In the genomic region with DNA sequence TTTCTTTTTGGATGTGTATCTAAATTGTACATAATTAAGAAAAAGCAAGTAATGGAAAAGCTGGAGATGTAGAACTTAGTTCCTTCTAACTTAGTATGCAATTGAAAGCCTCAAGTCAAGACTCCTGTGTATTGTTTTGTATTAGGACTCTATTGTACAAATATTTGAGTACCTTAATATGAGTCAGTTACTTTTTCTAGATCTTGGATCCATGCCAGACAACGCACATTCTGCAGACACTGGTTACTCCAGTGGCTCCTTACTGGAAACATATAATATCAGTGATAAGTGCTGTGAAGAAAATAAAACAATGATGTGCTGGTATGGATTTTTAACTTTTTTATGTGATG, we compare ENCODE assay signal across 8 cellular contexts. TPM values are rescaled to one million over a fixed set of nuclear protein-coding genes. Genes with fewer than 3 reads are reported as not detected.
A peak's percentile ranks its signal among the peaks of the same experiment; 100 is the strongest.
DNase-seq lines count a peak whose midpoint lies in the region; ATAC-seq and TF ChIP-seq lines count a peak whose summit lies in the region.

No MANE protein-coding gene starts in this region.

- no peaks in the 10 kb centered on the region for H3K27me3 ChIP-seq in naive thymus-derived CD4-positive, alpha-beta T cell (ENCODE audit: control insufficient read depth in 2 of 2, insufficient read depth in 2 of 2, low read length in 2 of 2)

- H3K27ac Mint-ChIP-seq in CD14-positive monocyte = peak overlapping the region; percentile 92 to 99 (median 97)
- peak overlapping the region; percentile 99 to 100 (median 100) for H3K27ac Mint-ChIP-seq in naive thymus-derived CD4-positive, alpha-beta T cell

- peak overlapping the region; percentile 72 for H3K4me3 ChIP-seq in HFF-Myc (replicated peaks; ENCODE audit: low read depth, low read length)
- peak overlapping the region; percentile 81 for H3K4me3 ChIP-seq in naive thymus-derived CD4-positive, alpha-beta T cell (ENCODE audit: low read length)

- H3K27ac ChIP-seq in naive thymus-derived CD4-positive, alpha-beta T cell (ENCODE audit: low read depth, low read length) = peak overlapping the region; percentile 99

- ATAC-seq in naive thymus-derived CD4-positive, alpha-beta T cell = no peak
- no peak for ATAC-seq in HG03457 (IDR thresholded peaks at IDR 0.05; ENCODE audit: unreplicated experiment)

- no peaks in the 10 kb centered on the region for H3K9me3 ChIP-seq in naive thymus-derived CD4-positive, alpha-beta T cell (ENCODE audit: control insufficient read depth in 2 of 3, low read length in 3 of 3)

- CTCF ChIA-PET in naive thymus-derived CD4-positive, alpha-beta T cell (lab: Charles Lee) = interaction anchor here (2.4 kb wide), 1 partner anchor 160 kb away, joined by 21 read pairs; no protein-coding TSS in a partner anchor

- peaks cover 44% of the 10 kb centered on the region for H3K4me1 Mint-ChIP-seq in CD14-positive monocyte
- peaks cover 15 to 50% (median 43%) of the 10 kb centered on the region in 7 donors for H3K4me1 Mint-ChIP-seq in naive thymus-derived CD4-positive, alpha-beta T cell

- H3K9me3 Mint-ChIP-seq in CD14-positive monocyte = no peaks in the 10 kb centered on the region
- peaks cover 0 to 10% (median 0%) of the 10 kb centered on the region in 11 donors for H3K9me3 Mint-ChIP-seq in naive thymus-derived CD4-positive, alpha-beta T cell

- peaks cover 0 to 7% (median 0%) of the 10 kb centered on the region in 3 experiments for H3K36me3 ChIP-seq in naive thymus-derived CD4-positive, alpha-beta T cell (ENCODE audit: control insufficient read depth in 2 of 3, insufficient read depth in 3 of 3, low read length in 3 of 3)

- H3K4me1 ChIP-seq in naive thymus-derived CD4-positive, alpha-beta T cell (ENCODE audit: control insufficient read depth in 2 of 2, insufficient read depth in 2 of 2, low read length in 2 of 2) = peaks cover 11 to 24% of the 10 kb centered on the region in 2 donors

- peaks cover 0 to 2% (median 0%) of the 10 kb centered on the region in 3 donors for H3K27me3 Mint-ChIP-seq in CD14-positive monocyte (ENCODE audit: low read depth in 3 of 3)
- peaks cover 0 to 9% (median 0%) of the 10 kb centered on the region in 5 donors for H3K27me3 Mint-ChIP-seq in naive thymus-derived CD4-positive, alpha-beta T cell

- H3K4me3 Mint-ChIP-seq in CD14-positive monocyte = peak overlapping the region; percentile 96 to 97
- H3K4me3 Mint-ChIP-seq in naive thymus-derived CD4-positive, alpha-beta T cell = peak overlapping the region; percentile 95 to 100 (median 99)

- intact Hi-C loops in CD14-positive monocyte (cut with micrococcal nuclease) = loop anchor here (5.0 to 10.0 kb wide), 5 partner anchors 51 to 164 kb away; no protein-coding TSS in a partner anchor
- intact Hi-C loops in naive thymus-derived CD4-positive, alpha-beta T cell (cut with micrococcal nuclease) = loop anchor here (1.0 to 5.0 kb wide), 11 partner anchors 99 to 1859 kb away; partner anchors contain the start of genes CCDC150 (in 1 of the 2), DNAH7 (in 1 of the 2), MOB4 (in 1 of the 2) and STK17B (in 1 of the 2)

- peaks cover 0 to 4% of the 10 kb centered on the region in 2 donors for H3K36me3 Mint-ChIP-seq in CD14-positive monocyte
- H3K36me3 Mint-ChIP-seq in naive thymus-derived CD4-positive, alpha-beta T cell = peaks cover 4 to 42% (median 12%) of the 10 kb centered on the region in 5 donors

- no peak for TF ChIP-seq CTCF in CD14-positive monocyte (IDR thresholded peaks at IDR 0.05)
- no peak for TF ChIP-seq CTCF in HFF-Myc (IDR thresholded peaks at IDR 0.05; ENCODE audit: low read depth, low read length, missing control alignments)

- DNase-seq in CD14-positive monocyte (ENCODE audit: low spot score) (no peak), HFF-Myc (ENCODE audit: extremely low read depth, low read depth) (peak; percentile 57), SHP77 treated with DMSO at 0.1 percent for 48 hours (lab: John Stamatoyannopoulos, UW) (peak; percentile 28), dedifferentiated amniotic fluid mesenchymal stem cell (ENCODE audit: extremely low spot score) (peak; percentile 35), hippocampal formation (lab: John Stamatoyannopoulos, UW) (no peak), cortex of kidney (lab: John Stamatoyannopoulos, UW) (no peak)
- DNase-seq in naive thymus-derived CD4-positive, alpha-beta T cell = peak in 7 of 9 donors; percentile 8 to 63 (median 42)

- POLR2A ChIA-PET in naive thymus-derived CD4-positive, alpha-beta T cell (lab: Charles Lee) = interaction anchor here (0.6 to 5.7 kb wide), 13 partner anchors 8 to 410 kb away, joined by 3 to 196 read pairs (median 9); partner anchors contain the start of gene DNAH7

RNA-seq across cellular contexts. Expression of gene SLC39A10, which starts 1.5 kb away (rescaled TPM):
- polyA plus RNA-seq in CD14-positive monocyte = 1 to 10 TPM; 5.2 TPM
- 10 to 100 TPM; 48.3 to 92.9 (median 60.7) TPM for total RNA-seq in naive thymus-derived CD4-positive, alpha-beta T cell
- polyA plus RNA-seq in naive thymus-derived CD4-positive, alpha-beta T cell = 10 to 100 TPM in 1 of 2 donors, 1 to 10 TPM in 1; 6.6 to 17.1 TPM

Comparison
In these comparisons a context has a peak if more than half of its experiments do, and no peak if none do; other contexts are left out.
1. DNase-seq: peak in HFF-Myc (single experiment), SHP77 treated with DMSO at 0.1 percent for 48 hours (single experiment), dedifferentiated amniotic fluid mesenchymal stem cell (single experiment) and naive thymus-derived CD4-positive, alpha-beta T cell (7 of 9); none in CD14-positive monocyte (single experiment), hippocampal formation (0 of 2) and cortex of kidney (single experiment).